ENCODE assay signal across 16 cellular contexts in genomic region chr5:134504629-134505300, GRCh38. TPM values are rescaled to one million over a fixed set of nuclear protein-coding genes. Genes with fewer than 3 reads are reported as not detected.
DNase-seq lines count a peak whose midpoint lies in the region; ATAC-seq and TF ChIP-seq lines count a peak whose summit lies in the region.
"Had no signal": no experiment of that assay in that cellular context is flagged by ENCODE, and none has a peak within 500 bp of the region (broad histone marks: within the 10 kb centered on the region; RNA-seq: fewer than 3 reads in every experiment).

No MANE protein-coding gene starts in this region.

- H3K9me3 Mint-ChIP-seq in activated naive CD4-positive, alpha-beta T cell treated with anti-CD3 and anti-CD28 coated beads, Interleukin-2, amount 50 U/mL, for 72 hours: no peaks in the 10 kb centered on the region
- H3K9me3 Mint-ChIP-seq: GM23338, neural crest cell had no signal

- no peak overlapping the region for H3K4me3 ChIP-seq in right atrium auricular region
- H3K4me3 ChIP-seq in subcutaneous abdominal adipose tissue (ENCODE audit: low read depth in 1 of 5, low read length in 5 of 5): no peak overlapping the region
- H3K4me3 ChIP-seq: breast epithelium, GM23338, left lung, vagina had no signal

- H3K36me3 ChIP-seq in right atrium auricular region (no peaks in the 10 kb centered on the region), subcutaneous abdominal adipose tissue (ENCODE audit: control insufficient read depth in 5 of 5, insufficient read depth in 5 of 5, low read length in 5 of 5) (no peaks in the 10 kb centered on the region)
- H3K36me3 ChIP-seq: breast epithelium, left lung, vagina had no signal

- POLR2A ChIA-PET in RWPE1 (lab: Yijun Ruan, JAX; ENCODE audit: low non-redundant PET): no interaction called here

- no peak for ATAC-seq in activated naive CD4-positive, alpha-beta T cell treated with anti-CD3 and anti-CD28 coated beads, Interleukin-2, amount 50 U/mL, for 72 hours
- no peak for ATAC-seq in HG03139 (IDR thresholded peaks at IDR 0.05; ENCODE audit: unreplicated experiment)
- ATAC-seq: GM23338, left lung had no signal

- CTCF ChIA-PET in RWPE1 (lab: Yijun Ruan, JAX): no interaction called here

- no peaks in the 10 kb centered on the region for H3K36me3 Mint-ChIP-seq in activated naive CD4-positive, alpha-beta T cell treated with anti-CD3 and anti-CD28 coated beads, Interleukin-2, amount 50 U/mL, for 72 hours

- no peaks in the 10 kb centered on the region for H3K27me3 ChIP-seq in right atrium auricular region
- no peaks in the 10 kb centered on the region for H3K27me3 ChIP-seq in subcutaneous abdominal adipose tissue (ENCODE audit: control insufficient read depth in 5 of 5, insufficient read depth in 4 of 5, low read length in 5 of 5)
- H3K27me3 ChIP-seq: breast epithelium, left lung, vagina had no signal

- H3K27ac ChIP-seq in RWPE1 (peak overlapping the region; percentile 97), right atrium auricular region (peak overlapping the region; percentile 71 to 81), subcutaneous abdominal adipose tissue (ENCODE audit: low read depth, low read length) (peak overlapping the region; percentile 81)

- peak overlapping the region; percentile 60 to 92 for H3K27ac Mint-ChIP-seq in activated naive CD4-positive, alpha-beta T cell treated with anti-CD3 and anti-CD28 coated beads, Interleukin-2, amount 50 U/mL, for 72 hours
- H3K27ac Mint-ChIP-seq: GM23338 had no signal

- no peak overlapping the region for H3K9ac ChIP-seq in subcutaneous abdominal adipose tissue (ENCODE audit: low read length in 5 of 5)

- H3K4me1 ChIP-seq in right atrium auricular region (peaks cover 0 to 46% of the 10 kb centered on the region in 2 donors), subcutaneous abdominal adipose tissue (ENCODE audit: control insufficient read depth in 5 of 5, insufficient read depth in 5 of 5, low read length in 5 of 5) (peaks cover 13 to 42% (median 37%) of the 10 kb centered on the region in 5 donors)
- H3K4me1 ChIP-seq: breast epithelium had no signal

- no peak for TF ChIP-seq CTCF in RWPE1 (conservative IDR thresholded peaks at IDR 0.05; ENCODE audit: low read depth)
- no peak for TF ChIP-seq CTCF in right atrium auricular region (IDR thresholded peaks at IDR 0.05)

- H3K9me3 ChIP-seq in right atrium auricular region (no peaks in the 10 kb centered on the region), subcutaneous abdominal adipose tissue (ENCODE audit: control insufficient read depth in 5 of 5, low read length in 5 of 5) (no peaks in the 10 kb centered on the region)
- H3K9me3 ChIP-seq: breast epithelium, left lung, vagina had no signal

- no peak for DNase-seq in activated naive CD4-positive, alpha-beta T cell treated with anti-CD3 and anti-CD28 coated beads, Interleukin-2, amount 50 U/mL, for 72 hours (ENCODE audit: low spot score in 2 of 2)
- DNase-seq in activated naive CD4-positive, alpha-beta T cell treated with anti-CD3 and anti-CD28 coated beads, Interleukin-2, amount 50 U/mL, for 16 hours: no peak
- no peak for DNase-seq in RWPE1 (ENCODE audit: low spot score)
- no peak for DNase-seq in right atrium auricular region (ENCODE audit: low spot score)
- no peak for DNase-seq in SIG-M5 (lab: John Stamatoyannopoulos, UW)
- DNase-seq in NCI-H2107 treated with DMSO at 0.1 percent for 48 hours (lab: John Stamatoyannopoulos, UW; ENCODE audit: unreplicated experiment): no peak
- DNase-seq: activated T-cell treated with anti-CD3 and anti-CD28 coated beads for 4 hours, KBM-7, NCI-H1694 treated with DMSO at 0.1 percent for 48 hours had no signal

RNA-seq across cellular contexts. Expression of gene JADE2, which starts 20.7 kb away (rescaled TPM):
- total RNA-seq in activated naive CD4-positive, alpha-beta T cell treated with anti-CD3 and anti-CD28 coated beads, Interleukin-2, amount 50 U/mL, for 72 hours: 10 to 100 TPM; 73.4 to 80.8 TPM
- 10 to 100 TPM; 37.5 to 47.6 TPM for total RNA-seq in right atrium auricular region
